21 cellular contexts compared by ENCODE assay signal in the genomic region with DNA sequence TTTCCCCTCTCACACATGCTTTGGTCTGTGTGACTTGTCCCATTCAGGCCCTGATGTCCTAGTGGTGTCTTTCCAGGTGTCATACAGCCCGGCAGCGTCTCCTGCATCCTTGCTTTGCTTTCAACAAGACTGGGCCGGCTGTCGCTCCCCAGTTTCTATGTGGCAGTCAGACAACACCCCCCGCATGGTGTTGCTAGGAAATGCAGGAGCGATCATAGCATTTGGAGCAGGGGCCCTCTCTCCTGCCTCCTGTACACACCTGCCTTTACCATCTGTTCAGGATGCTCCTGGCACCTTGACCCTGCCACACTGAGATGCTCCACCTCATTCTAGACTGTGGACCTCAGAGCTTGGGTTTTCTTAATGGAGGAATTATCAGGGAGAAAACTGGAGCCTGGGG. TPM values are rescaled to one million over a fixed set of nuclear protein-coding genes. Genes with fewer than 3 reads are reported as not detected.
DNase-seq lines count a peak whose midpoint lies in the region; ATAC-seq and TF ChIP-seq lines count a peak whose summit lies in the region.
"Had no signal": no experiment of that assay in that cellular context is flagged by ENCODE, and none has a peak within 500 bp of the region (broad histone marks: within the 10 kb centered on the region; RNA-seq: fewer than 3 reads in every experiment).

No MANE protein-coding gene starts in this region.

- DNase-seq in Right ventricle myocardium inferior (ENCODE audit: missing footprints) = no peak
- no peak for DNase-seq in left ventricle myocardium superior
- DNase-seq in WTC11 (ENCODE audit: low spot score) = no peak
- no peak for DNase-seq in right cardiac atrium
- peak in 1 of 2 donors; percentile 74 for DNase-seq in aorta
- no peak for DNase-seq in T-helper 2 cell
- DNase-seq: activated CD8-positive, alpha-beta memory T cell treated with anti-CD3 and anti-CD28 coated beads for 24 hours; effector CD4-positive, alpha-beta T cell; Kasumi-1; mesenchymal stem cell; natural killer cell; stimulated activated CD8-positive, alpha-beta memory T cell treated with anti-CD3 and anti-CD28 coated beads, Interleukin-4, amount 100 ng/mL, for 48 hours had no signal

- H3K27me3 ChIP-seq in right cardiac atrium (ENCODE audit: control insufficient read depth, insufficient read depth) (no peaks in the 10 kb centered on the region), aorta (ENCODE audit: control insufficient read depth in 1 of 2, insufficient read depth in 2 of 2, low read length in 1 of 2) (no peaks in the 10 kb centered on the region)
- H3K27me3 ChIP-seq: BLaER1 treated with 17β-estradiol and CSF1 and Interleukin-3, amounts not matched to agents 10 nM and 100 nM; SJSA1 had no signal

- 0 out of 2 replicates have a peak overlapping the region, but pooled peaks have one; percentile 40 for H3K27ac Mint-ChIP-seq in WTC11
- H3K27ac Mint-ChIP-seq: activated T-helper 2 cell treated with anti-CD3 and anti-CD28 coated beads, Interferon-gamma antibody, Interleukin-2, Interleukin-4, amounts not matched to agents 10 μg/mL and 5 μg/mL and 100 μg/mL, durations not matched to agents 14 hours and 24 hours and 36 hours; natural killer cell had no signal

- H3K27ac ChIP-seq in right cardiac atrium (ENCODE audit: low read length) = peak overlapping the region; percentile 79
- peak overlapping the region; percentile 23 to 96 for H3K27ac ChIP-seq in aorta (ENCODE audit: low read depth in 1 of 2, low read length in 2 of 2)
- H3K27ac ChIP-seq: A549; BLaER1 treated with 17β-estradiol and CSF1 and Interleukin-3, amounts not matched to agents 10 nM and 100 nM; SJSA1 had no signal

- no peak for TF ChIP-seq CTCF in WTC11 (IDR thresholded peaks at IDR 0.05)

- no peak overlapping the region for H3K4me3 Mint-ChIP-seq in WTC11
- H3K4me3 Mint-ChIP-seq: natural killer cell had no signal

- POLR2A ChIA-PET in WTC11 (lab: Charles Lee) = no interaction called here

- 86% methylated on average over 6 of the region's 6 CpGs for WGBS in right cardiac atrium
- WGBS in aorta, 2 donors = 63% methylated on average over 6 of the region's 6 CpGs

- CTCF ChIA-PET in WTC11 (lab: Charles Lee) = interaction anchor here (1.0 to 1.5 kb wide), 2 partner anchors 23 to 25 kb away, joined by 4 to 8 read pairs; no protein-coding TSS in a partner anchor

- peak; percentile 3 for ATAC-seq in Right ventricle myocardium inferior
- no peak for ATAC-seq in left ventricle myocardium superior
- peak; percentile 60 for ATAC-seq in WTC11
- no peak for ATAC-seq in right cardiac atrium
- no peak for ATAC-seq in aorta (ENCODE audit: low FRiP score)
- ATAC-seq in esophagus mucosa = no peak
- ATAC-seq in GM18505 (IDR thresholded peaks at IDR 0.05; ENCODE audit: unreplicated experiment) = no peak
- ATAC-seq: A549, natural killer cell had no signal

- H3K9me3 Mint-ChIP-seq in WTC11 = peaks cover 22% of the 10 kb centered on the region
- H3K9me3 Mint-ChIP-seq: activated T-helper 2 cell treated with anti-CD3 and anti-CD28 coated beads, Interferon-gamma antibody, Interleukin-2, Interleukin-4, amounts not matched to agents 10 μg/mL and 5 μg/mL and 100 μg/mL, durations not matched to agents 14 hours and 24 hours and 36 hours; natural killer cell had no signal

- no peaks in the 10 kb centered on the region for H3K36me3 ChIP-seq in aorta (ENCODE audit: control insufficient read depth in 1 of 2, insufficient read depth in 2 of 2, low read length in 1 of 2)
- H3K36me3 ChIP-seq: BLaER1 treated with 17β-estradiol and CSF1 and Interleukin-3, amounts not matched to agents 10 nM and 100 nM; SJSA1 had no signal

- H3K4me1 ChIP-seq in right cardiac atrium (ENCODE audit: control insufficient read depth, insufficient read depth, low read length) (peaks cover 15% of the 10 kb centered on the region), aorta (ENCODE audit: control insufficient read depth in 1 of 2, insufficient read depth in 2 of 2, low read length in 2 of 2) (peaks cover 0 to 18% of the 10 kb centered on the region in 2 donors)
- H3K4me1 ChIP-seq: A549 had no signal

- peaks cover 16% of the 10 kb centered on the region for H3K4me1 Mint-ChIP-seq in WTC11
- H3K4me1 Mint-ChIP-seq: natural killer cell had no signal

- H3K9me3 ChIP-seq in right cardiac atrium (ENCODE audit: control insufficient read depth, low read length) (no peaks in the 10 kb centered on the region), aorta (ENCODE audit: control insufficient read depth, low read length) (no peaks in the 10 kb centered on the region)
- H3K9me3 ChIP-seq: SJSA1 had no signal

- no peaks in the 10 kb centered on the region for H3K27me3 Mint-ChIP-seq in WTC11 (ENCODE audit: low read depth)

- H3K36me3 Mint-ChIP-seq in WTC11 = peaks cover 8% of the 10 kb centered on the region
- H3K36me3 Mint-ChIP-seq: natural killer cell had no signal

- no peak for TF ChIP-seq POLR2A in GM18505 (IDR thresholded peaks at IDR 0.05; ENCODE audit: borderline replicate concordance, extremely low read depth, insufficient read depth, insufficient read length)

- no peak overlapping the region for H3K4me3 ChIP-seq in right cardiac atrium (ENCODE audit: low read length)
- no peak overlapping the region for H3K4me3 ChIP-seq in aorta (ENCODE audit: low read length in 2 of 2)
- H3K4me3 ChIP-seq: A549; BLaER1 treated with 17β-estradiol and CSF1 and Interleukin-3, amounts not matched to agents 10 nM and 100 nM; SJSA1 had no signal

- intact Hi-C loops in Right ventricle myocardium inferior (cut with DNase I) (no loop called here), left ventricle myocardium superior (cut with micrococcal nuclease) (no loop called here), right cardiac atrium (cut with DNase I) (no loop called here), aorta (cut with DNase I) (no loop called here)

TF ChIP-seq in WTC11, 78 proteins besides CTCF, POLR2A, EP300 and RAD21 (continues in another document):
- TF ChIP-seq, protein P1, sequence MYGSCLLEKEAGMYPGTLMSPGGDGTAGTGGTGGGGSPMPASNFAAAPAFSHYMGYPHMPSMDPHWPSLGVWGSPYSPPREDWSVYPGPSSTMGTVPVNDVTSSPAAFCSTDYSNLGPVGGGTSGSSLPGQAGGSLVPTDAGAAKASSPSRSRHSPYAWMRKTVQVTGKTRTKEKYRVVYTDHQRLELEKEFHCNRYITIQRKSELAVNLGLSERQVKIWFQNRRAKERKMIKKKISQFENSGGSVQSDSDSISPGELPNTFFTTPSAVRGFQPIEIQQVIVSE (CRISPR knock-in tag; IDR thresholded peaks at IDR 0.05; ENCODE audit: borderline replicate concordance) = no peak
- TF ChIP-seq, protein P2, sequence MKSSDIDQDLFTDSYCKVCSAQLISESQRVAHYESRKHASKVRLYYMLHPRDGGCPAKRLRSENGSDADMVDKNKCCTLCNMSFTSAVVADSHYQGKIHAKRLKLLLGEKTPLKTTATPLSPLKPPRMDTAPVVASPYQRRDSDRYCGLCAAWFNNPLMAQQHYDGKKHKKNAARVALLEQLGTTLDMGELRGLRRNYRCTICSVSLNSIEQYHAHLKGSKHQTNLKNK (CRISPR knock-in tag; IDR thresholded peaks at IDR 0.05) = no peak
- TF ChIP-seq NFYB (CRISPR knock-in tag; conservative IDR thresholded peaks at IDR 0.05; ENCODE audit: low read depth) (no peak), TCF7 (CRISPR knock-in tag; IDR thresholded peaks at IDR 0.05; ENCODE audit: low read depth) (no peak), RORB (CRISPR knock-in tag; IDR thresholded peaks at IDR 0.05) (no peak), ZNF423 (CRISPR knock-in tag; IDR thresholded peaks at IDR 0.05) (no peak), CBFB (CRISPR knock-in tag; IDR thresholded peaks at IDR 0.05; ENCODE audit: low read depth) (no peak)
- TF ChIP-seq, protein P3, sequence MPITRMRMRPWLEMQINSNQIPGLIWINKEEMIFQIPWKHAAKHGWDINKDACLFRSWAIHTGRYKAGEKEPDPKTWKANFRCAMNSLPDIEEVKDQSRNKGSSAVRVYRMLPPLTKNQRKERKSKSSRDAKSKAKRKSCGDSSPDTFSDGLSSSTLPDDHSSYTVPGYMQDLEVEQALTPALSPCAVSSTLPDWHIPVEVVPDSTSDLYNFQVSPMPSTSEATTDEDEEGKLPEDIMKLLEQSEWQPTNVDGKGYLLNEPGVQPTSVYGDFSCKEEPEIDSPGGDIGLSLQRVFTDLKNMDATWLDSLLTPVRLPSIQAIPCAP (CRISPR knock-in tag; IDR thresholded peaks at IDR 0.05) = no peak
- TF ChIP-seq, protein P4, sequence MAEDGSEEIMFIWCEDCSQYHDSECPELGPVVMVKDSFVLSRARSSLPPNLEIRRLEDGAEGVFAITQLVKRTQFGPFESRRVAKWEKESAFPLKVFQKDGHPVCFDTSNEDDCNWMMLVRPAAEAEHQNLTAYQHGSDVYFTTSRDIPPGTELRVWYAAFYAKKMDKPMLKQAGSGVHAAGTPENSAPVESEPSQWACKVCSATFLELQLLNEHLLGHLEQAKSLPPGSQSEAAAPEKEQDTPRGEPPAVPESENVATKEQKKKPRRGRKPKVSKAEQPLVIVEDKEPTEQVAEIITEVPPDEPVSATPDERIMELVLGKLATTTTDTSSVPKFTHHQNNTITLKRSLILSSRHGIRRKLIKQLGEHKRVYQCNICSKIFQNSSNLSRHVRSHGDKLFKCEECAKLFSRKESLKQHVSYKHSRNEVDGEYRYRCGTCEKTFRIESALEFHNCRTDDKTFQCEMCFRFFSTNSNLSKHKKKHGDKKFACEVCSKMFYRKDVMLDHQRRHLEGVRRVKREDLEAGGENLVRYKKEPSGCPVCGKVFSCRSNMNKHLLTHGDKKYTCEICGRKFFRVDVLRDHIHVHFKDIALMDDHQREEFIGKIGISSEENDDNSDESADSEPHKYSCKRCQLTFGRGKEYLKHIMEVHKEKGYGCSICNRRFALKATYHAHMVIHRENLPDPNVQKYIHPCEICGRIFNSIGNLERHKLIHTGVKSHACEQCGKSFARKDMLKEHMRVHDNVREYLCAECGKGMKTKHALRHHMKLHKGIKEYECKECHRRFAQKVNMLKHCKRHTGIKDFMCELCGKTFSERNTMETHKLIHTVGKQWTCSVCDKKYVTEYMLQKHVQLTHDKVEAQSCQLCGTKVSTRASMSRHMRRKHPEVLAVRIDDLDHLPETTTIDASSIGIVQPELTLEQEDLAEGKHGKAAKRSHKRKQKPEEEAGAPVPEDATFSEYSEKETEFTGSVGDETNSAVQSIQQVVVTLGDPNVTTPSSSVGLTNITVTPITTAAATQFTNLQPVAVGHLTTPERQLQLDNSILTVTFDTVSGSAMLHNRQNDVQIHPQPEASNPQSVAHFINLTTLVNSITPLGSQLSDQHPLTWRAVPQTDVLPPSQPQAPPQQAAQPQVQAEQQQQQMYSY (CRISPR knock-in tag; IDR thresholded peaks at IDR 0.05) = no peak

RNA-seq across cellular contexts. Expression of a gene that starts 29.5 kb away (rescaled TPM):
- total RNA-seq in Right ventricle myocardium inferior (171 TPM), left ventricle myocardium superior (201 TPM), WTC11 (2021) (1.7 to 2.2 TPM (median 2.1 TPM) in 3 replicates), right cardiac atrium (100 to 1,000 TPM; 111 to 163 (median 124) TPM), aorta (100 to 1,000 TPM in 1 of 2 donors, 10 to 100 TPM in 1; 70.4 to 114 TPM), esophagus mucosa (1.1 TPM)
- polyA plus RNA-seq in right cardiac atrium (34.6 TPM), aorta (10 to 100 TPM in 1 of 2 donors, 1 to 10 TPM in 1; 4.3 to 22.1 TPM)
- total RNA-seq: bronchial epithelial cell, HT1080 had no signal
- polyA plus RNA-seq: A549, keratinocyte had no signal

Comparison
In these comparisons a context has a peak if more than half of its experiments do, and no peak if none do; other contexts are left out.
1. ATAC-seq: peak in Right ventricle myocardium inferior (single experiment) and WTC11 (single experiment); none in left ventricle myocardium superior (single experiment), right cardiac atrium (0 of 2), aorta (single experiment), esophagus mucosa (single experiment) and GM18505 (single experiment).
2. RNA of a gene that starts 29.5 kb away (total RNA-seq): 201 TPM in left ventricle myocardium superior (single experiment), 171 TPM in Right ventricle myocardium inferior (single experiment), 111 to 163 TPM in right cardiac atrium and 70.4 to 114 TPM in aorta; 1.7 to 2.2 TPM in WTC11 and 1.1 TPM in esophagus mucosa (single experiment); every median in the first group is over 10 times any median in the second.